Comparison of ENCODE assay signal across 1 cellular context in the genomic region with DNA sequence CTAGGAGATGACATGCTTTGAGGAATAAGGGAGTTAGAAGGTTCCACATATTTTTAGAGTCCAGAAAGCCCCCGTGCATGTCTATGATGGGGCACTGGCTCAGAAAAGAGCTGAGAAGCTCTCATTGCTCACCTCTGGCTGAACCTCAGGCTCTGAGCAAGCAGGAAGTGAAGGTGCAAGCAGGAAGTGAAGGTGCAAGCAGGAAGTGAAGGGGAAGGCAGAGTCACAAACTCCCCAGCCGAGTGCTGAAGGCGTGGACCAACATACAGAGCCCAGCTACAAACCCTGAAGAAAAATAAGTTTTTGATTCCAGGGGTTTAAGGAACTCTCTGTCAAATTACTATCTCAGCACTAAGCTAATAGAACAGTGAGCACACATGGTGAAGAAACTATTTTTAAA.
TF ChIP-seq lines count a peak whose summit lies in the region.

No MANE protein-coding gene starts in this region.

TF ChIP-seq in H1, 55 proteins besides CTCF, POLR2A, EP300 and RAD21:
- TF ChIP-seq RBBP5 (IDR thresholded peaks at IDR 0.05; ENCODE audit: borderline replicate concordance, low read depth, low read length) (no peak), HDAC2 (IDR thresholded peaks at IDR 0.05; ENCODE audit: borderline replicate concordance in 1 of 2, low read depth in 2 of 2, low read length in 2 of 2) (no peak), SAP30 (IDR thresholded peaks at IDR 0.05; ENCODE audit: insufficient read depth, insufficient replicate concordance, low read length) (no peak), GABPA (IDR thresholded peaks at IDR 0.05; ENCODE audit: borderline replicate concordance, insufficient read depth, low read length) (no peak), CBX5 (IDR thresholded peaks at IDR 0.05; ENCODE audit: low read depth, low read length) (no peak), GTF2F1 (IDR thresholded peaks at IDR 0.05; ENCODE audit: borderline replicate concordance, low read depth, low read length) (no peak), EGR1 (IDR thresholded peaks at IDR 0.05; ENCODE audit: borderline replicate concordance, low read depth, low read length) (no peak), JUND (IDR thresholded peaks at IDR 0.05; ENCODE audit: low read length) (no peak), KDM1A (IDR thresholded peaks at IDR 0.05; ENCODE audit: borderline replicate concordance, low read length) (no peak), SRF (IDR thresholded peaks at IDR 0.05; ENCODE audit: low read depth, low read length) (no peak), CREB1 (IDR thresholded peaks at IDR 0.05) (no peak), TAF7 (optimal IDR thresholded peaks at IDR 0.05; ENCODE audit: borderline replicate concordance, low read depth, low read length) (no peak)
- TF ChIP-seq, protein P1, sequence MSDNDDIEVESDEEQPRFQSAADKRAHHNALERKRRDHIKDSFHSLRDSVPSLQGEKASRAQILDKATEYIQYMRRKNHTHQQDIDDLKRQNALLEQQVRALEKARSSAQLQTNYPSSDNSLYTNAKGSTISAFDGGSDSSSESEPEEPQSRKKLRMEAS (IDR thresholded peaks at IDR 0.05): no peak
- TF ChIP-seq, protein P2, sequence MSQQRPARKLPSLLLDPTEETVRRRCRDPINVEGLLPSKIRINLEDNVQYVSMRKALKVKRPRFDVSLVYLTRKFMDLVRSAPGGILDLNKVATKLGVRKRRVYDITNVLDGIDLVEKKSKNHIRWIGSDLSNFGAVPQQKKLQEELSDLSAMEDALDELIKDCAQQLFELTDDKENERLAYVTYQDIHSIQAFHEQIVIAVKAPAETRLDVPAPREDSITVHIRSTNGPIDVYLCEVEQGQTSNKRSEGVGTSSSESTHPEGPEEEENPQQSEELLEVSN (IDR thresholded peaks at IDR 0.05): no peak
